In genomic region chr1:42979888-42980800, GRCh38 we compare ENCODE assay signal across 19 cellular contexts. TPM values are rescaled to one million over a fixed set of nuclear protein-coding genes. Genes with fewer than 3 reads are reported as not detected.
DNase-seq lines count a peak whose midpoint lies in the region; ATAC-seq, FAIRE-seq and TF ChIP-seq lines count a peak whose summit lies in the region.
"Had no signal": no experiment of that assay in that cellular context is flagged by ENCODE, and none has a peak within 500 bp of the region (broad histone marks: within the 10 kb centered on the region; RNA-seq: fewer than 3 reads in every experiment).

No MANE protein-coding gene starts in this region.

- TF ChIP-seq POLR2A in GM12891 (IDR thresholded peaks at IDR 0.05; ENCODE audit: low read depth, low read length): no peak
- TF ChIP-seq POLR2A in stomach (IDR thresholded peaks at IDR 0.05): no peak
- TF ChIP-seq POLR2A in upper lobe of left lung (IDR thresholded peaks at IDR 0.05): no peak

- H3K36me3 ChIP-seq in colonic mucosa (no peaks in the 10 kb centered on the region), stomach (no peaks in the 10 kb centered on the region), upper lobe of left lung (no peaks in the 10 kb centered on the region)
- H3K36me3 ChIP-seq: pancreas, spleen had no signal

- 72 to 84% (median 80%) methylated on average over 8 to 9 of the region's 9 CpGs for WGBS in stomach, 5 donors
- 81 to 84% methylated on average over 7 to 9 of the region's 9 CpGs for WGBS in upper lobe of left lung, 2 donors

- peaks cover 7% of the 10 kb centered on the region for H3K36me3 Mint-ChIP-seq in osteocyte (ENCODE audit: unreplicated experiment)

- peak overlapping the region in 1 of 2 donors; percentile 56 for H3K9ac ChIP-seq in colonic mucosa (ENCODE audit: low read depth in 2 of 2, low read length in 2 of 2)

- H3K27me3 Mint-ChIP-seq in osteocyte (ENCODE audit: unreplicated experiment): no peaks in the 10 kb centered on the region
- H3K27me3 Mint-ChIP-seq: activated CD8-positive, alpha-beta memory T cell treated with anti-CD3 and anti-CD28 coated beads, Interleukin-2, amount 10 ng/mL, durations not matched to agents 7 days and 5 days had no signal

- peaks cover 66% of the 10 kb centered on the region for H3K4me1 Mint-ChIP-seq in osteocyte (ENCODE audit: unreplicated experiment)
- H3K4me1 Mint-ChIP-seq: activated CD8-positive, alpha-beta memory T cell treated with anti-CD3 and anti-CD28 coated beads, Interleukin-2, amount 10 ng/mL, durations not matched to agents 7 days and 5 days had no signal

- H3K4me1 ChIP-seq in colonic mucosa (no peaks in the 10 kb centered on the region), stomach (no peaks in the 10 kb centered on the region), upper lobe of left lung (no peaks in the 10 kb centered on the region)
- H3K4me1 ChIP-seq: pancreas had no signal

- H3K9me3 ChIP-seq in colonic mucosa (no peaks in the 10 kb centered on the region), stomach (no peaks in the 10 kb centered on the region), upper lobe of left lung (no peaks in the 10 kb centered on the region)
- H3K9me3 ChIP-seq: pancreas, spleen had no signal

- no peak overlapping the region for H3K4me3 Mint-ChIP-seq in osteocyte (ENCODE audit: unreplicated experiment)
- H3K4me3 Mint-ChIP-seq: activated CD8-positive, alpha-beta memory T cell treated with anti-CD3 and anti-CD28 coated beads, Interleukin-2, amount 10 ng/mL, durations not matched to agents 7 days and 5 days had no signal

- FAIRE-seq in GM12891 (lab: Jason Lieb, UNC): no peak
- FAIRE-seq: GM12892, pancreas had no signal

- H3K9me3 Mint-ChIP-seq in osteocyte (ENCODE audit: unreplicated experiment): no peaks in the 10 kb centered on the region

- TF ChIP-seq CTCF in colonic mucosa (IDR thresholded peaks at IDR 0.05) (no peak), osteocyte (IDR thresholded peaks at IDR 0.05) (no peak), stomach (IDR thresholded peaks at IDR 0.05) (no peak), upper lobe of left lung (IDR thresholded peaks at IDR 0.05) (no peak)

- H3K4me3 ChIP-seq in colonic mucosa (peak overlapping the region; percentile 20), stomach (no peak overlapping the region), upper lobe of left lung (no peak overlapping the region)
- H3K4me3 ChIP-seq: pancreas, spleen had no signal

- intact Hi-C loops in colonic mucosa (cut with DNase I): no loop called here
- intact Hi-C loops in stomach (cut with DNase I; ENCODE audit: low total_unique reads): no loop called here

- peak overlapping the region; percentile 47 for H3K27ac ChIP-seq in colonic mucosa
- H3K27ac ChIP-seq in stomach: no peak overlapping the region
- H3K27ac ChIP-seq in upper lobe of left lung: no peak overlapping the region
- H3K27ac ChIP-seq: pancreas, spleen, VCaP had no signal

- TF ChIP-seq EP300 in stomach (IDR thresholded peaks at IDR 0.05): no peak
- no peak for TF ChIP-seq EP300 in upper lobe of left lung (IDR thresholded peaks at IDR 0.05)

- DNase-seq in GM12891 (ENCODE audit: insufficient read length, low spot score) (no peak), NOMO-1 treated with dmso at 0.1 percent for 144 hours (lab: John Stamatoyannopoulos, UW; ENCODE audit: unreplicated experiment) (peak; percentile 40), colonic mucosa (peak; percentile 78), osteocyte (ENCODE audit: extremely low spot score, unreplicated experiment) (no peak), stomach (no peak), upper lobe of left lung (no peak)
- DNase-seq in activated CD4-positive, CD25-positive, alpha-beta regulatory T cell treated with anti-CD3 and anti-CD28 coated beads, Interleukin-2, amount 50 U/mL, for 72 hours: no peak
- DNase-seq: activated CD8-positive, alpha-beta memory T cell treated with anti-CD3 and anti-CD28 coated beads, Interleukin-2, amount 10 ng/mL, durations not matched to agents 7 days and 5 days; activated naive CD4-positive, alpha-beta T cell treated with Interleukin-2 at 50 U/mL for 16 hours; effector CD4-positive, alpha-beta T cell; mammary epithelial cell; NCI-H1436; NCI-H524 treated with DMSO at 0.1 percent for 48 hours; pancreas; spleen had no signal

- ATAC-seq in GM18861 (IDR thresholded peaks at IDR 0.05; ENCODE audit: unreplicated experiment) (no peak), upper lobe of left lung (ENCODE audit: low FRiP score in 2 of 2) (no peak)
- ATAC-seq: activated CD8-positive, alpha-beta memory T cell treated with anti-CD3 and anti-CD28 coated beads, Interleukin-2, amount 10 ng/mL, durations not matched to agents 7 days and 5 days; pancreas; Right ventricle myocardium inferior had no signal

- H3K27me3 ChIP-seq in colonic mucosa (no peaks in the 10 kb centered on the region), stomach (peaks cover 0 to 3% (median 0%) of the 10 kb centered on the region in 3 donors), upper lobe of left lung (no peaks in the 10 kb centered on the region)
- H3K27me3 ChIP-seq: pancreas, spleen had no signal

- peak overlapping the region; percentile 28 for H3K27ac Mint-ChIP-seq in osteocyte (ENCODE audit: unreplicated experiment)
- H3K27ac Mint-ChIP-seq: activated CD8-positive, alpha-beta memory T cell treated with anti-CD3 and anti-CD28 coated beads, Interleukin-2, amount 10 ng/mL, durations not matched to agents 7 days and 5 days had no signal

TF ChIP-seq in GM12891, 5 proteins besides CTCF, POLR2A, EP300 and RAD21:
- TF ChIP-seq SPI1 (IDR thresholded peaks at IDR 0.05; ENCODE audit: low read depth, low read length) (0 out of 2 replicates have a peak, but pooled peaks have one; percentile 14), POU2F2 (IDR thresholded peaks at IDR 0.05; ENCODE audit: low read depth, low read length) (no peak)

RNA-seq across cellular contexts. Expression of gene SLC2A1, which starts 21.5 kb away (rescaled TPM):
- 33.9 TPM for polyA plus RNA-seq in GM12891 (2012; ENCODE audit: low read depth, missing spikeins)
- total RNA-seq in colonic mucosa: 100 to 1,000 TPM in 1 of 2 donors, 10 to 100 TPM in 1; 71.6 to 150 TPM
- total RNA-seq in osteocyte: 200 and 236 TPM in 2 replicates
- 10 to 100 TPM in 3 of 5 donors, 1 to 10 TPM in 2; 1.2 to 32.5 (median 28.1) TPM for total RNA-seq in stomach
- 10 to 100 TPM in 1 of 3 donors, 1 to 10 TPM in 2; 4.3 to 39.8 (median 8.4) TPM for polyA plus RNA-seq in stomach
- total RNA-seq in upper lobe of left lung: 10 to 100 TPM in 3 of 6 donors, 1 to 10 TPM in 3; 6.3 to 24.3 (median 10.5) TPM

Comparison
In these comparisons a context has a peak if more than half of its experiments do, and no peak if none do; other contexts are left out.
1. DNase-seq: peak in NOMO-1 treated with dmso at 0.1 percent for 144 hours (single experiment) and colonic mucosa (single experiment); none in GM12891 (single experiment), osteocyte (single experiment), activated CD4-positive, CD25-positive, alpha-beta regulatory T cell treated with anti-CD3 and anti-CD28 coated beads, Interleukin-2, amount 50 U/mL, for 72 hours (single experiment), stomach (single experiment) and upper lobe of left lung (0 of 2).